ENCODE assay signal across 15 cellular contexts in genomic region chr17:38844261-38844757, GRCh38. TPM values are rescaled to one million over a fixed set of nuclear protein-coding genes. Genes with fewer than 3 reads are reported as not detected.
DNase-seq lines count a peak whose midpoint lies in the region; ATAC-seq and TF ChIP-seq lines count a peak whose summit lies in the region.
"Had no signal": no experiment of that assay in that cellular context is flagged by ENCODE, and none has a peak within 500 bp of the region (broad histone marks: within the 10 kb centered on the region; RNA-seq: fewer than 3 reads in every experiment).

No MANE protein-coding gene starts in this region.

- no peak for DNase-seq in H9
- DNase-seq in WTC11 (ENCODE audit: low spot score): no peak
- peak; percentile 42 for DNase-seq in lung (ENCODE audit: low spot score)
- DNase-seq in activated naive CD4-positive, alpha-beta T cell treated with anti-CD3 and anti-CD28 coated beads, Interleukin-2, amount 50 U/mL, for 16 hours: no peak
- no peak for DNase-seq in activated CD4-positive, alpha-beta T cell treated with anti-CD3 and anti-CD28 coated beads for 4 hours
- DNase-seq: activated CD8-positive, alpha-beta memory T cell treated with anti-CD3 and anti-CD28 coated beads, Interleukin-2, amount 10 ng/mL, durations not matched to agents 7 days and 5 days; activated naive CD8-positive, alpha-beta T cell treated with anti-CD3 and anti-CD28 coated beads, Interleukin-2, amount 10 ng/mL, durations not matched to agents 7 days and 5 days; cortex of kidney; naive thymus-derived CD8-positive, alpha-beta T cell; NCI-H1930; T1000 had no signal

- H4K8ac ChIP-seq in H9 (replicated peaks; ENCODE audit: insufficient read length, low read depth, low read length): no peak overlapping the region

- no peak overlapping the region for H2AK5ac ChIP-seq in H9 (ENCODE audit: insufficient read length, low read length)

- H2BK120ac ChIP-seq in H9 (ENCODE audit: low read depth, low read length, poor library complexity, severe bottlenecking): no peak overlapping the region

- H2BK5ac ChIP-seq in H9 (ENCODE audit: insufficient read length, low read length): no peak overlapping the region

- H3K14ac ChIP-seq in H9 (ENCODE audit: insufficient read depth, low read length): no peak overlapping the region

- H3K4me1 ChIP-seq in H9 (ENCODE audit: insufficient read depth, low read length) (no peaks in the 10 kb centered on the region), KMS-11 (ENCODE audit: low read depth, poor library complexity, severe bottlenecking) (peaks cover 30% of the 10 kb centered on the region), lung (ENCODE audit: control insufficient read depth in 2 of 2, insufficient read depth in 2 of 2, low read length in 2 of 2) (no peaks in the 10 kb centered on the region)
- H3K4me1 ChIP-seq: foreskin keratinocyte had no signal

- no peak overlapping the region for H3K4me3 Mint-ChIP-seq in H9
- no peak overlapping the region for H3K4me3 Mint-ChIP-seq in WTC11
- H3K4me3 Mint-ChIP-seq: activated CD8-positive, alpha-beta memory T cell treated with anti-CD3 and anti-CD28 coated beads, Interleukin-2, amount 10 ng/mL, durations not matched to agents 7 days and 5 days; activated naive CD8-positive, alpha-beta T cell treated with anti-CD3 and anti-CD28 coated beads, Interleukin-2, amount 10 ng/mL, durations not matched to agents 7 days and 5 days had no signal

- H4K20me1 ChIP-seq in H9 (ENCODE audit: control insufficient read depth, insufficient read depth, insufficient read length) (no peaks in the 10 kb centered on the region), KMS-11 (ENCODE audit: insufficient read depth) (peaks cover 8% of the 10 kb centered on the region; the same call in 1 of the 2 replicates)

- H2BK12ac ChIP-seq in H9 (ENCODE audit: insufficient read length, low read depth, low read length): no peak overlapping the region

- no peak overlapping the region for H3K4me2 ChIP-seq in H9 (ENCODE audit: insufficient read depth, insufficient read length, low read length)
- peak overlapping the region; percentile 39 for H3K4me2 ChIP-seq in KMS-11

- H4K91ac ChIP-seq in H9 (ENCODE audit: insufficient read length, low read depth, low read length): no peak overlapping the region

- H2AFZ ChIP-seq in H9 (ENCODE audit: low read length) (no peak overlapping the region), KMS-11 (ENCODE audit: low read depth) (no peak overlapping the region)

- peaks cover 8% of the 10 kb centered on the region; the same call in 1 of the 2 replicates for H3K36me3 ChIP-seq in KMS-11 (ENCODE audit: insufficient read depth)
- peaks cover 13 to 17% of the 10 kb centered on the region in 2 donors for H3K36me3 ChIP-seq in lung (ENCODE audit: control insufficient read depth in 2 of 2, insufficient read depth in 2 of 2, low read length in 2 of 2)

- H3K23ac ChIP-seq in H9 (ENCODE audit: insufficient read length, low read depth, low read length): no peak overlapping the region

- H3K56ac ChIP-seq in H9 (ENCODE audit: insufficient read length, low read depth, low read length): no peak overlapping the region

- H3K23me2 ChIP-seq in H9 (ENCODE audit: insufficient read length, low read depth, low read length, poor library complexity, severe bottlenecking): no peaks in the 10 kb centered on the region

- no peak overlapping the region for H3K18ac ChIP-seq in H9 (ENCODE audit: insufficient read length, low read depth, low read length)

- H3K9me3 ChIP-seq in H9 (ENCODE audit: control insufficient read depth, low read depth, low read length): no peaks in the 10 kb centered on the region
- no peaks in the 10 kb centered on the region for H3K9me3 ChIP-seq in lung (ENCODE audit: control insufficient read depth in 2 of 2, insufficient read depth in 1 of 2, low read length in 1 of 2)

- ATAC-seq in WTC11 (no peak), lung (ENCODE audit: insufficient read depth, low FRiP score) (no peak), HG03135 (IDR thresholded peaks at IDR 0.05; ENCODE audit: unreplicated experiment) (no peak)
- ATAC-seq: activated CD8-positive, alpha-beta memory T cell treated with anti-CD3 and anti-CD28 coated beads, Interleukin-2, amount 10 ng/mL, durations not matched to agents 7 days and 5 days; foreskin keratinocyte; naive thymus-derived CD8-positive, alpha-beta T cell had no signal

- CTCF ChIA-PET in WTC11 (lab: Charles Lee): interaction anchor here (0.6 to 1.3 kb wide), 7 partner anchors 9 to 139 kb away, joined by 3 to 4 read pairs (median 3); partner anchors contain the start of gene RPL23

- no CpG with 5 or more reads among the region's 13 CpGs for WGBS in H9 (ENCODE audit: extremely low coverage, insufficient read length, low lambda C conversion rate)
- 79 to 83% methylated on average over 13 of the region's 13 CpGs for WGBS in lung, 2 donors

- H3K9ac ChIP-seq in H9 (ENCODE audit: extremely low read depth, insufficient read length, low read length) (no peak overlapping the region), KMS-11 (peak overlapping the region; percentile 24; the same call in 1 of the 2 replicates)

- no peak overlapping the region for H2BK15ac ChIP-seq in H9 (ENCODE audit: low read depth, low read length)

- H3K4ac ChIP-seq in H9 (ENCODE audit: low read depth, low read length): no peak overlapping the region

- no peaks in the 10 kb centered on the region for H3K79me1 ChIP-seq in H9 (ENCODE audit: insufficient read depth, low read depth, low read length, poor library complexity, severe bottlenecking)

- no peaks in the 10 kb centered on the region for H3K27me3 Mint-ChIP-seq in H9 (ENCODE audit: low read depth)
- no peaks in the 10 kb centered on the region for H3K27me3 Mint-ChIP-seq in WTC11 (ENCODE audit: low read depth)
- H3K27me3 Mint-ChIP-seq: activated CD8-positive, alpha-beta memory T cell treated with anti-CD3 and anti-CD28 coated beads, Interleukin-2, amount 10 ng/mL, durations not matched to agents 7 days and 5 days; activated naive CD8-positive, alpha-beta T cell treated with anti-CD3 and anti-CD28 coated beads, Interleukin-2, amount 10 ng/mL, durations not matched to agents 7 days and 5 days; naive thymus-derived CD8-positive, alpha-beta T cell had no signal

- H3K27me3 ChIP-seq in H9 (ENCODE audit: insufficient read depth, low read length): no peaks in the 10 kb centered on the region
- no peaks in the 10 kb centered on the region for H3K27me3 ChIP-seq in KMS-11 (ENCODE audit: insufficient read depth, low read depth)
- H3K27me3 ChIP-seq in lung (ENCODE audit: control insufficient read depth, insufficient read depth): no peaks in the 10 kb centered on the region
- H3K27me3 ChIP-seq: foreskin keratinocyte had no signal

- H3K27ac ChIP-seq in H9 (ENCODE audit: insufficient read length, low read depth, low read length): no peak overlapping the region
- peak overlapping the region; percentile 81 for H3K27ac ChIP-seq in KMS-11
- H3K27ac ChIP-seq in lung (ENCODE audit: low read depth in 1 of 2, low read length in 1 of 2): no peak overlapping the region
- H3K27ac ChIP-seq: foreskin keratinocyte had no signal

- H3K9me3 Mint-ChIP-seq in H9: no peaks in the 10 kb centered on the region
- no peaks in the 10 kb centered on the region for H3K9me3 Mint-ChIP-seq in WTC11
- H3K9me3 Mint-ChIP-seq: activated naive CD8-positive, alpha-beta T cell treated with anti-CD3 and anti-CD28 coated beads, Interleukin-2, amount 10 ng/mL, durations not matched to agents 7 days and 5 days; naive thymus-derived CD8-positive, alpha-beta T cell had no signal

- no peak overlapping the region for H2BK20ac ChIP-seq in H9 (ENCODE audit: low read depth, low read length, poor library complexity, severe bottlenecking)

- H3K36me3 Mint-ChIP-seq in H9 (ENCODE audit: insufficient read depth in 1 of 3, low read depth in 3 of 3) (peaks cover 18 to 26% (median 20%) of the 10 kb centered on the region in 3 experiments), WTC11 (peaks cover 20% of the 10 kb centered on the region)

- H3K79me2 ChIP-seq in H9 (ENCODE audit: insufficient read depth, low read length): no peaks in the 10 kb centered on the region
- no peaks in the 10 kb centered on the region for H3K79me2 ChIP-seq in KMS-11 (ENCODE audit: insufficient read depth, low read depth)

- H4K5ac ChIP-seq in H9 (ENCODE audit: insufficient read length, low read depth, low read length): no peak overlapping the region

- H3K27ac Mint-ChIP-seq in H9 (peak overlapping the region in 2 of 3 experiments; percentile 24 to 91; a peak in 3 of 7 replicates), WTC11 (peak overlapping the region; percentile 12; the same call in 1 of the 2 replicates)
- H3K27ac Mint-ChIP-seq: activated CD8-positive, alpha-beta memory T cell treated with anti-CD3 and anti-CD28 coated beads, Interleukin-2, amount 10 ng/mL, durations not matched to agents 7 days and 5 days; activated naive CD8-positive, alpha-beta T cell treated with anti-CD3 and anti-CD28 coated beads, Interleukin-2, amount 10 ng/mL, durations not matched to agents 7 days and 5 days; naive thymus-derived CD8-positive, alpha-beta T cell had no signal

- POLR2A ChIA-PET in WTC11 (lab: Charles Lee): interaction anchor here (0.6 to 1.9 kb wide), 4 partner anchors 10 to 370 kb away, joined by 4 to 9 read pairs (median 4); partner anchors contain the start of genes LASP1 and RPL23

- no peak overlapping the region for H3K4me3 ChIP-seq in KMS-11 (IDR thresholded peaks at IDR 0.05; ENCODE audit: insufficient read depth, low read depth, low read length)
- H3K4me3 ChIP-seq in lung: no peak overlapping the region
- H3K4me3 ChIP-seq: skin epidermis had no signal

- TF ChIP-seq CTCF in H9 (conservative IDR thresholded peaks at IDR 0.05) (no peak), KMS-11 (conservative IDR thresholded peaks at IDR 0.05; ENCODE audit: low read depth, low read length) (no peak), WTC11 (IDR thresholded peaks at IDR 0.05) (no peak), lung (IDR thresholded peaks at IDR 0.05; ENCODE audit: control extremely low read depth, extremely low read depth) (no peak)

- no peak overlapping the region for H3T11ph ChIP-seq in H9 (ENCODE audit: low read length)

- H3K4me1 Mint-ChIP-seq in H9 (peaks cover 5% of the 10 kb centered on the region in 2 experiments; a peak in 3 of 4 replicates), WTC11 (peaks cover 6% of the 10 kb centered on the region; the same call in 1 of the 2 replicates)
- H3K4me1 Mint-ChIP-seq: naive thymus-derived CD8-positive, alpha-beta T cell had no signal

TF ChIP-seq in WTC11, 78 proteins besides CTCF, POLR2A, EP300 and RAD21 (continues in another document):
- no peak for TF ChIP-seq FOXK1 (CRISPR knock-in tag; IDR thresholded peaks at IDR 0.05)

RNA-seq across cellular contexts. Expression of gene RPL23, which starts 9.2 kb away (rescaled TPM):
- total RNA-seq in H9 (2021): 2,040 and 2,084 TPM in 2 replicates
- 1,832 to 2,028 TPM (median 1,945 TPM) in 3 replicates for total RNA-seq in WTC11 (2021)
- total RNA-seq in lung: 1,000 to 10,000 TPM in 1 of 2 donors, 100 to 1,000 TPM in 1; 989 to 1,269 TPM
- polyA plus RNA-seq in lung: 1,000 to 10,000 TPM; 2,276 to 4,467 TPM

RNA-seq across cellular contexts. Expression of gene CWC25, which starts 19.2 kb away (rescaled TPM):
- total RNA-seq in H9 (2021): 15.4 and 15.9 TPM in 2 replicates
- total RNA-seq in WTC11 (2021): 16.1 to 17.3 TPM (median 17.1 TPM) in 3 replicates
- total RNA-seq in lung: 10 to 100 TPM; 21.2 TPM
- polyA plus RNA-seq in lung: 10 to 100 TPM; 20.1 to 21.4 TPM

RNA-seq across cellular contexts. Expression of gene LASP1, which starts 25.5 kb away (rescaled TPM):
- total RNA-seq in H9 (2021): 121 and 122 TPM in 2 replicates
- total RNA-seq in WTC11 (2021): 126 to 139 TPM (median 128 TPM) in 3 replicates
- total RNA-seq in lung: 100 to 1,000 TPM in 1 of 2 donors, 10 to 100 TPM in 1; 78.8 to 140 TPM
- polyA plus RNA-seq in lung: 10 to 100 TPM; 65.5 to 85.1 TPM

RNA-seq across cellular contexts. Expression of gene PIP4K2B, which starts 45.0 kb away (rescaled TPM):
- total RNA-seq in H9 (2021): 61.9 and 62.9 TPM in 2 replicates
- 54.0 to 61.9 TPM (median 57.3 TPM) in 3 replicates for total RNA-seq in WTC11 (2021)
- total RNA-seq in lung: 10 to 100 TPM; 42.1 to 42.3 TPM
- polyA plus RNA-seq in lung: 10 to 100 TPM; 16.1 to 16.3 TPM
